In the genomic region with DNA sequence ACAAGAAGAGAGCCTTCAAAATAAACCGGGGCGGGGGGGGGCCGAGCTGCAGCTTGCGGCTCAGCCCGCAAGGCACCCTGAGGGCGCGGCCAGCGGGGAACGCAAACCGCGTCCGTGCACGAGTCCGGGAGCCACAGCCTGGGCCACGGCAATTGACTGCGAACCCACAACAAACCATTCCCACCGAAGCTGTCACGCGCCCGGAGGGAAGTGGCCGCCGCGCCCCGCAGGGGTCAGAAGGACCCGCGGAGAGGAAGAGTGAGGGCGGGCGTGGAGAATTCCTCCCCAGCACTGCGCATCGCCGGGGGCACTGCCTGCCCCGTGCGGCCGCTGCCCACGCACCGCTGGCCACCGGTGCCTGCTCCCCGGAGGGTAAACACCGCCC, we compare ENCODE assay signal across 8 cellular contexts. TPM values are rescaled to one million over a fixed set of nuclear protein-coding genes. Genes with fewer than 3 reads are reported as not detected.
DNase-seq lines count a peak whose midpoint lies in the region; ATAC-seq and TF ChIP-seq lines count a peak whose summit lies in the region.

No MANE protein-coding gene starts in this region.

- peak; percentile 15 for ATAC-seq in GM19328 (IDR thresholded peaks at IDR 0.05; ENCODE audit: unreplicated experiment)
- no peak for ATAC-seq in HG02870 (IDR thresholded peaks at IDR 0.05; ENCODE audit: unreplicated experiment)

- peaks cover 7 to 20% (median 12%) of the 10 kb centered on the region in 3 donors for H3K27me3 Mint-ChIP-seq in immature natural killer cell (ENCODE audit: low read depth in 3 of 3)

- peak overlapping the region; percentile 61 for H3K27ac ChIP-seq in 22Rv1

- no peaks in the 10 kb centered on the region for H3K9me3 Mint-ChIP-seq in immature natural killer cell

- TF ChIP-seq CTCF in 22Rv1 (IDR thresholded peaks at IDR 0.05) (no peak), astrocyte of the cerebellum (IDR thresholded peaks at IDR 0.05; ENCODE audit: low read depth, low read length, missing control alignments) (no peak)

- peak overlapping the region; percentile 74 for H3K4me3 ChIP-seq in astrocyte of the cerebellum (ENCODE audit: low read depth, low read length)

- in situ Hi-C loops in astrocyte of the cerebellum (cut with HindIII; ENCODE audit: low sequenced_read_pairs) = no loop called here

- peak overlapping the region; percentile 99 for H3K4me3 Mint-ChIP-seq in immature natural killer cell

- H3K27ac Mint-ChIP-seq in immature natural killer cell = peak overlapping the region; percentile 84 to 96 (median 94)

- peaks cover 48 to 71% of the 10 kb centered on the region in 2 donors for H3K4me1 Mint-ChIP-seq in immature natural killer cell

- H3K36me3 Mint-ChIP-seq in immature natural killer cell = peaks cover 6 to 8% (median 7%) of the 10 kb centered on the region in 3 donors

- peak; percentile 32 for DNase-seq in NCI-H69 (lab: John Stamatoyannopoulos, UW)
- DNase-seq in astrocyte of the cerebellum (ENCODE audit: low read depth) = no peak
- DNase-seq in immature natural killer cell = peak; percentile 52 to 66 (median 62)
- DNase-seq in stimulated activated CD4-positive, alpha-beta T cell treated with anti-CD3 and anti-CD28 coated beads, Interleukin-4, amount 100 ng/mL, for 1 hour = peak; percentile 21
- DNase-seq in NCI-H1417 treated with DMSO at 0.1 percent for 48 hours (lab: John Stamatoyannopoulos, UW) = no peak

RNA-seq across cellular contexts. Expression of a gene that starts 0.6 kb away (rescaled TPM):
- 100 to 1,000 TPM; 141 to 245 (median 183) TPM for polyA plus RNA-seq in immature natural killer cell

Comparison
In these comparisons a context has a peak if more than half of its experiments do, and no peak if none do; other contexts are left out.
1. DNase-seq: peak in NCI-H69 (single experiment), immature natural killer cell (3 of 3) and stimulated activated CD4-positive, alpha-beta T cell treated with anti-CD3 and anti-CD28 coated beads, Interleukin-4, amount 100 ng/mL, for 1 hour (single experiment); none in astrocyte of the cerebellum (single experiment) and NCI-H1417 treated with DMSO at 0.1 percent for 48 hours (single experiment).